ENCODE assay signal across 16 cellular contexts in genomic region chr1:68188060-68188538, GRCh38. TPM values are rescaled to one million over a fixed set of nuclear protein-coding genes. Genes with fewer than 3 reads are reported as not detected.
DNase-seq lines count a peak whose midpoint lies in the region; ATAC-seq and TF ChIP-seq lines count a peak whose summit lies in the region.
"Had no signal": no experiment of that assay in that cellular context is flagged by ENCODE, and none has a peak within 500 bp of the region (broad histone marks: within the 10 kb centered on the region; RNA-seq: fewer than 3 reads in every experiment).

No MANE protein-coding gene starts in this region.

- no peaks in the 10 kb centered on the region for H3K27me3 ChIP-seq in osteoblast (ENCODE audit: insufficient read depth, low read length)
- H3K27me3 ChIP-seq: foreskin keratinocyte, tibial nerve had no signal

- no peak overlapping the region for H3K4me3 ChIP-seq in osteoblast (ENCODE audit: insufficient read depth, low read length)
- H3K4me3 ChIP-seq: prostate gland, tibial nerve had no signal

- H3K36me3 Mint-ChIP-seq in activated CD8-positive, alpha-beta memory T cell treated with anti-CD3 and anti-CD28 coated beads, Interleukin-2, amount 10 ng/mL, durations not matched to agents 7 days and 5 days, result no peaks in the 10 kb centered on the region

- TF ChIP-seq CTCF in osteoblast (IDR thresholded peaks at IDR 0.05; ENCODE audit: extremely low read depth, low read depth, low read length), result no peak

- H2AFZ ChIP-seq in osteoblast (ENCODE audit: low read length), result no peak overlapping the region

- CTCF ChIA-PET in activated CD8-positive, alpha-beta memory T cell treated with anti-CD3 and anti-CD28 coated beads, Interleukin-2, amount 10 ng/mL, durations not matched to agents 7 days and 5 days (lab: Charles Lee), result no interaction called here

- H4K20me1 ChIP-seq in osteoblast (ENCODE audit: insufficient read depth, low read length), result no peaks in the 10 kb centered on the region

- H3K4me3 Mint-ChIP-seq in activated CD8-positive, alpha-beta memory T cell treated with anti-CD3 and anti-CD28 coated beads, Interleukin-2, amount 10 ng/mL, durations not matched to agents 7 days and 5 days, result no peak overlapping the region
- H3K4me3 Mint-ChIP-seq: activated CD8-positive, alpha-beta T cell treated with anti-CD3 and anti-CD28 coated beads, Interleukin-2, amount 10 ng/mL, durations not matched to agents 7 days and 5 days had no signal

- peaks cover 20% of the 10 kb centered on the region for H3K4me1 ChIP-seq in osteoblast (ENCODE audit: insufficient read depth, low read length)
- H3K4me1 ChIP-seq: prostate gland had no signal

- H3K4me1 Mint-ChIP-seq in activated CD8-positive, alpha-beta memory T cell treated with anti-CD3 and anti-CD28 coated beads, Interleukin-2, amount 10 ng/mL, durations not matched to agents 7 days and 5 days, result no peaks in the 10 kb centered on the region

- peaks cover 18% of the 10 kb centered on the region for H3K36me3 ChIP-seq in osteoblast (ENCODE audit: insufficient read depth, low read length)
- H3K36me3 ChIP-seq: prostate gland had no signal

- no peaks in the 10 kb centered on the region for H3K9me3 ChIP-seq in osteoblast (ENCODE audit: low read depth, low read length)
- H3K9me3 ChIP-seq: prostate gland, tibial nerve had no signal

- H3K9me3 Mint-ChIP-seq in activated CD8-positive, alpha-beta memory T cell treated with anti-CD3 and anti-CD28 coated beads, Interleukin-2, amount 10 ng/mL, durations not matched to agents 7 days and 5 days (ENCODE audit: low read depth), result no peaks in the 10 kb centered on the region

- no peaks in the 10 kb centered on the region for H3K27me3 Mint-ChIP-seq in activated CD8-positive, alpha-beta memory T cell treated with anti-CD3 and anti-CD28 coated beads, Interleukin-2, amount 10 ng/mL, durations not matched to agents 7 days and 5 days

- H3K4me2 ChIP-seq in osteoblast (ENCODE audit: insufficient read depth, low read length), result peak overlapping the region; percentile 59

- peak overlapping the region; percentile 75 for H3K27ac ChIP-seq in osteoblast (ENCODE audit: low read depth, low read length)
- H3K27ac ChIP-seq: foreskin keratinocyte, prostate gland had no signal

- H3K79me2 ChIP-seq in osteoblast (ENCODE audit: insufficient read depth, low read length), result peaks cover 2% of the 10 kb centered on the region

- peak; percentile 40 for ATAC-seq in GM18868 (IDR thresholded peaks at IDR 0.05; ENCODE audit: unreplicated experiment)
- ATAC-seq in HG02981 (IDR thresholded peaks at IDR 0.05; ENCODE audit: unreplicated experiment), result peak; percentile 46
- no peak for ATAC-seq in SK-N-SH treated with all-trans-retinoic acid at 6 μM for 48 hours
- ATAC-seq in activated CD8-positive, alpha-beta memory T cell treated with anti-CD3 and anti-CD28 coated beads, Interleukin-2, amount 10 ng/mL, durations not matched to agents 7 days and 5 days, result no peak
- ATAC-seq: activated CD8-positive, alpha-beta T cell treated with anti-CD3 and anti-CD28 coated beads, Interleukin-2, amount 10 ng/mL, durations not matched to agents 7 days and 5 days; foreskin keratinocyte had no signal

- no peak overlapping the region for H3K27ac Mint-ChIP-seq in activated CD8-positive, alpha-beta memory T cell treated with anti-CD3 and anti-CD28 coated beads, Interleukin-2, amount 10 ng/mL, durations not matched to agents 7 days and 5 days
- H3K27ac Mint-ChIP-seq: activated CD8-positive, alpha-beta T cell treated with anti-CD3 and anti-CD28 coated beads, Interleukin-2, amount 10 ng/mL, durations not matched to agents 7 days and 5 days had no signal

- DNase-seq in dedifferentiated amniotic fluid mesenchymal stem cell (ENCODE audit: extremely low spot score) (peak; percentile 46), osteoblast (ENCODE audit: insufficient read length, low spot score, missing footprints) (no peak), NCI-H1436 (lab: John Stamatoyannopoulos, UW) (no peak), OCI-M1 (lab: John Stamatoyannopoulos, UW) (no peak)
- DNase-seq in activated CD8-positive, alpha-beta memory T cell treated with anti-CD3 and anti-CD28 coated beads, Interleukin-2, amount 10 ng/mL, durations not matched to agents 7 days and 5 days, result no peak
- DNase-seq: activated CD8-positive, alpha-beta T cell treated with anti-CD3 and anti-CD28 coated beads, Interleukin-2, amount 10 ng/mL, durations not matched to agents 7 days and 5 days; aorta; foreskin keratinocyte; NCI-H2081 treated with DMSO at 0.1 percent for 48 hours; SHP77; stimulated activated CD8-positive, alpha-beta memory T cell treated with anti-CD3 and anti-CD28 coated beads, Interleukin-4, amount 100 ng/mL, for 48 hours had no signal

TF ChIP-seq in SK-N-SH treated with all-trans-retinoic acid at 6 μM for 48 hours, 23 proteins besides CTCF, POLR2A, EP300 and RAD21 (continues in another document):
- no peak for TF ChIP-seq RARB (CRISPR knock-in tag; IDR thresholded peaks at IDR 0.05)
- no peak for TF ChIP-seq TSHZ2 (CRISPR knock-in tag; IDR thresholded peaks at IDR 0.05)
- no peak for TF ChIP-seq ISL1 (CRISPR knock-in tag; IDR thresholded peaks at IDR 0.05)
- TF ChIP-seq OSR1 (CRISPR knock-in tag; IDR thresholded peaks at IDR 0.05), result no peak
- TF ChIP-seq BACH2 (CRISPR knock-in tag; IDR thresholded peaks at IDR 0.05; ENCODE audit: borderline replicate concordance), result no peak
- no peak for TF ChIP-seq CREB5 (CRISPR knock-in tag; IDR thresholded peaks at IDR 0.05; ENCODE audit: low read depth)
- TF ChIP-seq ESRRG (CRISPR knock-in tag; IDR thresholded peaks at IDR 0.05), result no peak
- no peak for TF ChIP-seq ZNF8 (CRISPR knock-in tag; IDR thresholded peaks at IDR 0.05)
- TF ChIP-seq ARNTL (CRISPR knock-in tag; IDR thresholded peaks at IDR 0.05; ENCODE audit: borderline replicate concordance, low read depth), result no peak
- no peak for TF ChIP-seq ZC3H10 (CRISPR knock-in tag; IDR thresholded peaks at IDR 0.05)
- TF ChIP-seq TOX (CRISPR knock-in tag; IDR thresholded peaks at IDR 0.05; ENCODE audit: borderline replicate concordance), result no peak
- no peak for TF ChIP-seq POU6F1 (CRISPR knock-in tag; IDR thresholded peaks at IDR 0.05; ENCODE audit: borderline replicate concordance, low read depth)
- TF ChIP-seq ZNF70 (CRISPR knock-in tag; IDR thresholded peaks at IDR 0.05), result no peak
- TF ChIP-seq CSDC2 (CRISPR knock-in tag; IDR thresholded peaks at IDR 0.05), result no peak
- no peak for TF ChIP-seq ZFP30 (CRISPR knock-in tag; IDR thresholded peaks at IDR 0.05)
- TF ChIP-seq ZFP3 (CRISPR knock-in tag; IDR thresholded peaks at IDR 0.05), result no peak

RNA-seq across cellular contexts. Expression of gene WLS, which starts 44.2 kb away (rescaled TPM):
- total RNA-seq in osteoblast, result 54.3 and 65.1 TPM in 2 replicates
- total RNA-seq in activated CD8-positive, alpha-beta memory T cell treated with anti-CD3 and anti-CD28 coated beads, Interleukin-2, amount 10 ng/mL, durations not matched to agents 7 days and 5 days, result not detected
- total RNA-seq: activated CD8-positive, alpha-beta T cell treated with anti-CD3 and anti-CD28 coated beads, Interleukin-2, amount 10 ng/mL, durations not matched to agents 7 days and 5 days had no signal

Comparison
In these comparisons a context has a peak if more than half of its experiments do, and no peak if none do; other contexts are left out.
1. ATAC-seq: peak in GM18868 (single experiment) and HG02981 (single experiment); none in SK-N-SH treated with all-trans-retinoic acid at 6 μM for 48 hours (single experiment) and activated CD8-positive, alpha-beta memory T cell treated with anti-CD3 and anti-CD28 coated beads, Interleukin-2, amount 10 ng/mL, durations not matched to agents 7 days and 5 days (single experiment).
2. RNA of gene WLS, which starts 44.2 kb away (total RNA-seq): 54.3 to 65.1 TPM in osteoblast; not detected in activated CD8-positive, alpha-beta memory T cell treated with anti-CD3 and anti-CD28 coated beads, Interleukin-2, amount 10 ng/mL, durations not matched to agents 7 days and 5 days; every median in the first group is over 10 times any median in the second.